ENCODE assay signal across 23 cellular contexts in the genomic region with DNA sequence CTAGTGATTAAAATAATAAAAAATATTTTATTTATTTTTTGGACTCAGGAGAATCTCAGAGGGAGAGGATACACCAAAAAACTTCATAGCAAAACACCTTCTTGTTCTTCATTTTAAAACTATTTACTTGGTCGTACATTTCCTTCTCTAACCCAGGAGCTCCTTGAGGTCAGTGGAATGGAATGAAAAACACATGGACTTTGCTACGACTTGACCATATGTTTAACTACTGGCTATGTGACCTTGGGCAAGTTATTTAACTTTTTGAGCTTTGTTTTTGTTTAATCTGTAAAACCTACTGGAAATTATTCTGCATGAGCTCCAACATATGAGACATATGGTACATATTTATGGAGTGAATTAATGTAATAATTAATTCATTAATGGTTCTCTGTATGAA.
DNase-seq lines count a peak whose midpoint lies in the region; ATAC-seq, FAIRE-seq and TF ChIP-seq lines count a peak whose summit lies in the region.
"Had no signal": no experiment of that assay in that cellular context is flagged by ENCODE, and none has a peak within 500 bp of the region (broad histone marks: within the 10 kb centered on the region; RNA-seq: fewer than 3 reads in every experiment).

No MANE protein-coding gene starts in this region.

- H4K20me1 ChIP-seq in OCI-LY7 (ENCODE audit: insufficient read depth, low read length): no peaks in the 10 kb centered on the region

- no peaks in the 10 kb centered on the region for H3K9me3 ChIP-seq in OCI-LY7 (ENCODE audit: low read length)
- H3K9me3 ChIP-seq: colonic mucosa, thyroid gland had no signal

- CTCF ChIA-PET in OCI-LY7 (lab: Charles Lee; ENCODE audit: unreplicated experiment): no interaction called here

- no peaks in the 10 kb centered on the region for H3K79me2 ChIP-seq in OCI-LY7 (ENCODE audit: insufficient read depth, low read depth, low read length)

- no peaks in the 10 kb centered on the region for H3K9me2 ChIP-seq in OCI-LY7 (ENCODE audit: insufficient read depth, low read length)

- ATAC-seq in HG03354 (IDR thresholded peaks at IDR 0.05; ENCODE audit: poor library complexity, severe bottlenecking, unreplicated experiment): no peak
- ATAC-seq: activated CD8-positive, alpha-beta memory T cell treated with anti-CD3 and anti-CD28 coated beads, Interleukin-2, amount 10 ng/mL, durations not matched to agents 7 days and 5 days; CD8-positive, alpha-beta T cell; left lung; stimulated activated naive CD8-positive, alpha-beta T cell treated with anti-CD3 and anti-CD28 coated beads, Interleukin-15, Interleukin-2, amounts not matched to agents 100 U/mL and 50 U/mL, for 24 hours had no signal

- H3K4me3 ChIP-seq in HFF-Myc (replicated peaks; ENCODE audit: low read depth, low read length) (no peak overlapping the region), choroid plexus epithelial cell (ENCODE audit: low read depth, low read length) (no peak overlapping the region), OCI-LY7 (ENCODE audit: low read depth, low read length, poor library complexity, severe bottlenecking) (no peak overlapping the region)
- H3K4me3 ChIP-seq: colonic mucosa, left lung, thyroid gland had no signal

- no peaks in the 10 kb centered on the region for H3K36me3 ChIP-seq in OCI-LY7 (ENCODE audit: insufficient read depth, low read length)
- H3K36me3 ChIP-seq: brain microvascular endothelial cell, colonic mucosa, left lung, thyroid gland had no signal

- peak; percentile 17 for FAIRE-seq in islet of Langerhans (lab: Jason Lieb, UNC)
- FAIRE-seq: HTR-8/SVneo had no signal

- intact Hi-C loops in OCI-LY7 (cut with micrococcal nuclease; ENCODE audit: unreplicated experiment): no loop called here

- POLR2A ChIA-PET in OCI-LY7 (lab: Charles Lee): interaction anchor here (0.6 to 0.7 kb wide), 3 partner anchors 33 to 467 kb away, joined by 3 to 7 read pairs (median 3); no protein-coding TSS in a partner anchor

- DNase-seq in AG20443 (ENCODE audit: low spot score) (peak; percentile 33), HFF-Myc (ENCODE audit: extremely low read depth, low read depth) (peak; percentile 88), choroid plexus epithelial cell (ENCODE audit: low read depth) (peak; percentile 94), HUDEP-2 (lab: John Stamatoyannopoulos, UW; ENCODE audit: unreplicated experiment in 76 of 76) (no peak), NCI-H1694 (lab: John Stamatoyannopoulos, UW) (no peak), OCI-LY7 (ENCODE audit: low spot score) (no peak)
- DNase-seq: activated CD4-positive, alpha-beta T cell treated with anti-CD3 and anti-CD28 coated beads for 4 hours; activated CD8-positive, alpha-beta memory T cell treated with anti-CD3 and anti-CD28 coated beads, Interleukin-2, amount 10 ng/mL, durations not matched to agents 7 days and 5 days; brain microvascular endothelial cell; CD8-positive, alpha-beta T cell; colonic mucosa; DMS53; left lung; NCI-H1105 treated with DMSO at 0.1 percent for 48 hours; posterior cingulate gyrus; Right ventricle myocardium superior; stimulated activated CD4-positive, alpha-beta T cell treated with anti-CD3 and anti-CD28 coated beads, Interleukin-2, amount 100 ng/mL, for 24 hours; stimulated activated naive CD8-positive, alpha-beta T cell treated with anti-CD3 and anti-CD28 coated beads, Interleukin-15, Interleukin-2, amounts not matched to agents 100 U/mL and 50 U/mL, for 24 hours; T-helper 1 cell; thyroid gland had no signal

- TF ChIP-seq CTCF in HFF-Myc (IDR thresholded peaks at IDR 0.05; ENCODE audit: low read depth, low read length, missing control alignments) (no peak), choroid plexus epithelial cell (conservative IDR thresholded peaks at IDR 0.05; ENCODE audit: low read depth, low read length) (no peak), OCI-LY7 (conservative IDR thresholded peaks at IDR 0.05; ENCODE audit: low read length) (no peak)

- H3K4me1 ChIP-seq in OCI-LY7 (ENCODE audit: insufficient read depth, low read length, poor library complexity, severe bottlenecking): no peaks in the 10 kb centered on the region
- H3K4me1 ChIP-seq: colonic mucosa, thyroid gland had no signal

- H3K27ac ChIP-seq in OCI-LY7 (ENCODE audit: low read depth, low read length, poor library complexity, severe bottlenecking): no peak overlapping the region
- H3K27ac ChIP-seq: brain microvascular endothelial cell, colonic mucosa, thyroid gland had no signal

- H2AFZ ChIP-seq in OCI-LY7 (ENCODE audit: low read length): no peak overlapping the region

- no peak overlapping the region for H3K4me2 ChIP-seq in OCI-LY7 (ENCODE audit: low read length)

- no TSS peak for BruUV-seq in OCI-LY7 (replicated peaks; lab: Mats Ljungman, UMichigan)

Comparison
In these comparisons a context has a peak if more than half of its experiments do, and no peak if none do; other contexts are left out.
1. DNase-seq: peak in AG20443 (single experiment), HFF-Myc (single experiment) and choroid plexus epithelial cell (single experiment); none in HUDEP-2 (0 of 76), NCI-H1694 (single experiment) and OCI-LY7 (single experiment).